Comparison of ENCODE assay signal across 10 cellular contexts in genomic region chr2:64860321-64860751, GRCh38.
DNase-seq lines count a peak whose midpoint lies in the region; ATAC-seq, FAIRE-seq and TF ChIP-seq lines count a peak whose summit lies in the region.
"Had no signal": no experiment of that assay in that cellular context is flagged by ENCODE, and none has a peak within 500 bp of the region (broad histone marks: within the 10 kb centered on the region; RNA-seq: fewer than 3 reads in every experiment).

No MANE protein-coding gene starts in this region.

- H3K9me3 ChIP-seq in cardiac muscle cell (ENCODE audit: low read depth) (no peaks in the 10 kb centered on the region), NT2/D1 (ENCODE audit: insufficient read depth, low read length) (peaks cover 6% of the 10 kb centered on the region; the same call in 1 of the 2 replicates), keratinocyte (ENCODE audit: control insufficient read depth, low read depth, low read length) (peaks cover 3% of the 10 kb centered on the region)

- peak overlapping the region; percentile 26 for H3K9ac ChIP-seq in NT2/D1 (ENCODE audit: insufficient read length, low read depth)
- peak overlapping the region; percentile 79 for H3K9ac ChIP-seq in keratinocyte (ENCODE audit: control insufficient read depth, extremely low read depth, insufficient read depth, low read length)

- TF ChIP-seq CTCF in cardiac muscle cell (IDR thresholded peaks at IDR 0.05; ENCODE audit: low read depth, low read length): no peak
- no peak for TF ChIP-seq CTCF in keratinocyte (optimal IDR thresholded peaks at IDR 0.05 in 1 of 3, IDR thresholded peaks at IDR 0.05 in 1 of 3, conservative IDR thresholded peaks at IDR 0.05 in 1 of 3; ENCODE audit: extremely low read depth in 1 of 3, insufficient read depth in 2 of 3, low read length in 3 of 3)

- peaks cover 41% of the 10 kb centered on the region for H3K4me1 ChIP-seq in cardiac muscle cell (ENCODE audit: low read depth)
- H3K4me1 ChIP-seq in NT2/D1 (ENCODE audit: insufficient read depth, insufficient read length): peaks cover 14% of the 10 kb centered on the region
- H3K4me1 ChIP-seq in keratinocyte (ENCODE audit: control insufficient read depth, extremely low read depth, insufficient read depth, low read length): peaks cover 32% of the 10 kb centered on the region
- H3K4me1 ChIP-seq in urinary bladder (ENCODE audit: insufficient read depth): no peaks in the 10 kb centered on the region

- FAIRE-seq in keratinocyte (lab: Jason Lieb, UNC): no peak
- FAIRE-seq: A204.1 had no signal

- H3K27ac ChIP-seq in cardiac muscle cell (peak overlapping the region; percentile 35), keratinocyte (ENCODE audit: control insufficient read depth, insufficient read depth, low read length) (peak overlapping the region; percentile 75), urinary bladder (ENCODE audit: low read depth) (peak overlapping the region; percentile 77)

- no peaks in the 10 kb centered on the region for H3K9me1 ChIP-seq in keratinocyte (ENCODE audit: control insufficient read depth, extremely low read depth, insufficient read depth, low read length)

- peak overlapping the region; percentile 42 for H2AFZ ChIP-seq in keratinocyte (ENCODE audit: control insufficient read depth, low read length)

- WGBS in urinary bladder: 87% methylated on average over 9 of the region's 9 CpGs

- dilution Hi-C loops in keratinocyte (cut with MboI; ENCODE audit: extremely low pct_ligation_motif_present, low sequenced_read_pairs): no loop called here

- no peak for ATAC-seq in Right ventricle myocardium superior (ENCODE audit: poor library complexity)
- ATAC-seq in HG03457 (IDR thresholded peaks at IDR 0.05; ENCODE audit: unreplicated experiment): no peak

- H4K20me1 ChIP-seq in keratinocyte (ENCODE audit: control insufficient read depth, extremely low read depth, insufficient read depth, low read length): no peaks in the 10 kb centered on the region

- no peaks in the 10 kb centered on the region for H3K27me3 ChIP-seq in cardiac muscle cell
- H3K27me3 ChIP-seq in NT2/D1 (ENCODE audit: insufficient read depth, insufficient read length): no peaks in the 10 kb centered on the region
- no peaks in the 10 kb centered on the region for H3K27me3 ChIP-seq in keratinocyte (ENCODE audit: control insufficient read depth, extremely low read depth, insufficient read depth, low read length)

- no peaks in the 10 kb centered on the region for H3K36me3 ChIP-seq in cardiac muscle cell
- no peaks in the 10 kb centered on the region for H3K36me3 ChIP-seq in NT2/D1 (ENCODE audit: insufficient read depth, insufficient read length, low read length)
- H3K36me3 ChIP-seq in keratinocyte (ENCODE audit: control insufficient read depth in 2 of 2, extremely low read depth in 1 of 2, insufficient read depth in 2 of 2, low read length in 2 of 2): no peaks in the 10 kb centered on the region
- no peaks in the 10 kb centered on the region for H3K36me3 ChIP-seq in urinary bladder (ENCODE audit: insufficient read depth)

- DNase-seq in cardiac muscle cell (ENCODE audit: low read depth in 1 of 2, low spot score in 1 of 2) (no peak), Right ventricle myocardium superior (no peak), NT2/D1 (ENCODE audit: low read depth, low spot score) (no peak), keratinocyte (ENCODE audit: low read depth, low spot score) (no peak), NCI-H774 (lab: John Stamatoyannopoulos, UW) (no peak), AG20443 (ENCODE audit: low spot score) (no peak)
- DNase-seq: stimulated activated CD4-positive, alpha-beta T cell treated with anti-CD3 and anti-CD28 coated beads, Interleukin-4, amount 100 ng/mL, for 4 hours had no signal

- intact Hi-C loops in Right ventricle myocardium superior (cut with DNase I): no loop called here

- no peaks in the 10 kb centered on the region for H3K79me2 ChIP-seq in keratinocyte (ENCODE audit: control insufficient read depth, insufficient read depth, low read length)

- H3K4me3 ChIP-seq in cardiac muscle cell: no peak overlapping the region
- no peak overlapping the region for H3K4me3 ChIP-seq in NT2/D1 (ENCODE audit: insufficient read length, low read depth)
- peak overlapping the region in 1 of 3 experiments; percentile 67 for H3K4me3 ChIP-seq in keratinocyte (ENCODE audit: control insufficient read depth in 2 of 3, extremely low read depth in 1 of 3, insufficient read depth in 2 of 3, low read depth in 1 of 3, low read length in 3 of 3)
- H3K4me3 ChIP-seq in urinary bladder (ENCODE audit: low read depth, low read length): no peak overlapping the region

- peak overlapping the region; percentile 85 for H3K4me2 ChIP-seq in keratinocyte (ENCODE audit: control insufficient read depth, extremely low read depth, insufficient read depth, low read depth, low read length)
